ENCODE assay signal across 12 cellular contexts in the genomic region with DNA sequence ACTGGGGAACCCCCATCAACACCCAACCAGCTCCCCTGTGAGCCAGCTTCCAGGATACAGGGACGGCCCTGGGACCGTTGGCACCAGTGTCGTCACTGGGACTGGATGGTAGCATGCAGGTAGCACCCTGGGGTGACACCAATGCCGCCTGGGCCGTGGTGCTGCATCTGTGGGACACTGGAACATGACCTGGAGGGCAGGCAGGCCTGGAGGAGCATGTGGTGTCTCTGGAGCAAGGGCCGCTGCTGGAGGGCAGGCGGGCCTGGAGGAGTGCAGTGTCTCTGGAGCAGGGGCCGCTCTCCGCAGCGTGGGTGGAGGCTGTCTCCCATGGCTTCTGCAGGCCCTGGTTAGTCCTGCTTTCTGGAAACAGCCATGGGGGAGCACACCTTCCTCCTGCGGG. TPM values are rescaled to one million over a fixed set of nuclear protein-coding genes. Genes with fewer than 3 reads are reported as not detected.
DNase-seq lines count a peak whose midpoint lies in the region; ATAC-seq, FAIRE-seq and TF ChIP-seq lines count a peak whose summit lies in the region.
"Had no signal": no experiment of that assay in that cellular context is flagged by ENCODE, and none has a peak within 500 bp of the region (broad histone marks: within the 10 kb centered on the region; RNA-seq: fewer than 3 reads in every experiment).

No MANE protein-coding gene starts in this region.

- no peaks in the 10 kb centered on the region for H3K27me3 Mint-ChIP-seq in H9 (ENCODE audit: low read depth)
- H3K27me3 Mint-ChIP-seq: CD4-positive, alpha-beta T cell; naive thymus-derived CD8-positive, alpha-beta T cell had no signal

- no peak overlapping the region for H2BK12ac ChIP-seq in H9 (ENCODE audit: insufficient read length, low read depth, low read length)

- H3K9me3 Mint-ChIP-seq in H9, result no peaks in the 10 kb centered on the region; a peak in 1 of 5 replicates
- H3K9me3 Mint-ChIP-seq in stimulated activated effector memory CD8-positive, alpha-beta T cell treated with anti-CD3 and anti-CD28 coated beads, Interleukin-12 subunit alpha, Interleukin-12 subunit beta, amount 100 ng/mL, for 72 hours, result no peaks in the 10 kb centered on the region
- H3K9me3 Mint-ChIP-seq: CD4-positive, alpha-beta T cell; naive thymus-derived CD8-positive, alpha-beta T cell had no signal

- intact Hi-C loops in kidney (cut with DNase I), result no loop called here

- H3K36me3 Mint-ChIP-seq in H9 (ENCODE audit: insufficient read depth in 1 of 3, low read depth in 3 of 3), result peaks cover 32 to 62% (median 57%) of the 10 kb centered on the region in 3 experiments
- peaks cover 55% of the 10 kb centered on the region for H3K36me3 Mint-ChIP-seq in stimulated activated effector memory CD8-positive, alpha-beta T cell treated with anti-CD3 and anti-CD28 coated beads, Interleukin-12 subunit alpha, Interleukin-12 subunit beta, amount 100 ng/mL, for 72 hours

- H3K27ac Mint-ChIP-seq in H9, result peak overlapping the region in 2 of 3 experiments; percentile 23 to 93; a peak in 3 of 7 replicates
- H3K27ac Mint-ChIP-seq in stimulated activated effector memory CD8-positive, alpha-beta T cell treated with anti-CD3 and anti-CD28 coated beads, Interleukin-12 subunit alpha, Interleukin-12 subunit beta, amount 100 ng/mL, for 72 hours, result peak overlapping the region; percentile 67
- H3K27ac Mint-ChIP-seq: CD4-positive, alpha-beta T cell had no signal

- peaks cover 6% of the 10 kb centered on the region for H4K20me1 ChIP-seq in H9 (ENCODE audit: control insufficient read depth, insufficient read depth, insufficient read length)

- no peak overlapping the region for H3K4me3 Mint-ChIP-seq in H9
- H3K4me3 Mint-ChIP-seq in stimulated activated effector memory CD8-positive, alpha-beta T cell treated with anti-CD3 and anti-CD28 coated beads, Interleukin-12 subunit alpha, Interleukin-12 subunit beta, amount 100 ng/mL, for 72 hours, result no peak overlapping the region
- H3K4me3 Mint-ChIP-seq: CD4-positive, alpha-beta T cell; naive thymus-derived CD8-positive, alpha-beta T cell had no signal

- H3K23me2 ChIP-seq in H9 (ENCODE audit: insufficient read length, low read depth, low read length, poor library complexity, severe bottlenecking), result no peaks in the 10 kb centered on the region

- no peak overlapping the region for H3K4me2 ChIP-seq in H9 (ENCODE audit: insufficient read depth, insufficient read length, low read length)

- peaks cover 10% of the 10 kb centered on the region for H3K79me1 ChIP-seq in H9 (ENCODE audit: insufficient read depth, low read depth, low read length, poor library complexity, severe bottlenecking)

- DNase-seq in H9 (no peak), kidney (peak; percentile 59), NCI-H82 treated with DMSO at 0.1 percent for 48 hours (lab: John Stamatoyannopoulos, UW; ENCODE audit: unreplicated experiment) (no peak), NCI-H774 (lab: John Stamatoyannopoulos, UW) (no peak), D721Med (ENCODE audit: insufficient read length, low spot score) (no peak)
- DNase-seq in activated T-cell treated with anti-CD3 and anti-CD28 coated beads, Interleukin-2, amount 50 U/mL, for 48 hours, result peak; percentile 12 to 14
- no peak for DNase-seq in stimulated activated effector memory CD8-positive, alpha-beta T cell treated with anti-CD3 and anti-CD28 coated beads, Interleukin-12 subunit alpha, Interleukin-12 subunit beta, amount 100 ng/mL, for 72 hours (ENCODE audit: low spot score in 2 of 2)

- H3T11ph ChIP-seq in H9 (ENCODE audit: low read length), result no peak overlapping the region

- TF ChIP-seq CTCF in H9 (conservative IDR thresholded peaks at IDR 0.05), result no peak
- no peak for TF ChIP-seq CTCF in kidney (IDR thresholded peaks at IDR 0.05; ENCODE audit: borderline replicate concordance, extremely low read depth, insufficient read depth)
- TF ChIP-seq CTCF in D721Med (IDR thresholded peaks at IDR 0.05; ENCODE audit: insufficient read depth, missing control alignments), result no peak

- no peak overlapping the region for H3K27ac ChIP-seq in H9 (ENCODE audit: insufficient read length, low read depth, low read length)
- H3K27ac ChIP-seq in kidney (ENCODE audit: low read depth in 2 of 2, low read length in 2 of 2), result no peak overlapping the region
- H3K27ac ChIP-seq: gastrocnemius medialis had no signal

- peaks cover 69 to 70% of the 10 kb centered on the region in 2 experiments for H3K4me1 Mint-ChIP-seq in H9
- peaks cover 79% of the 10 kb centered on the region for H3K4me1 Mint-ChIP-seq in stimulated activated effector memory CD8-positive, alpha-beta T cell treated with anti-CD3 and anti-CD28 coated beads, Interleukin-12 subunit alpha, Interleukin-12 subunit beta, amount 100 ng/mL, for 72 hours

- no peak overlapping the region; the same call in 1 of the 2 replicates for H3K4ac ChIP-seq in H9 (ENCODE audit: low read depth, low read length)

- H4K8ac ChIP-seq in H9 (replicated peaks; ENCODE audit: insufficient read length, low read depth, low read length), result no peak overlapping the region

- H3K4me3 ChIP-seq in kidney (ENCODE audit: low read length in 2 of 2), result no peak overlapping the region
- H3K4me3 ChIP-seq: gastrocnemius medialis had no signal

- no peak overlapping the region for H2AFZ ChIP-seq in H9 (ENCODE audit: low read length)

- no peaks in the 10 kb centered on the region for H3K27me3 ChIP-seq in H9 (ENCODE audit: insufficient read depth, low read length)
- H3K27me3 ChIP-seq: gastrocnemius medialis had no signal

- H3K36me3 ChIP-seq in kidney (ENCODE audit: control insufficient read depth in 1 of 2, insufficient read depth in 2 of 2, low read length in 2 of 2), result peaks cover 0 to 2% of the 10 kb centered on the region in 2 donors
- H3K36me3 ChIP-seq: gastrocnemius medialis had no signal

- H4K5ac ChIP-seq in H9 (ENCODE audit: insufficient read length, low read depth, low read length), result no peak overlapping the region

- H4K91ac ChIP-seq in H9 (ENCODE audit: insufficient read length, low read depth, low read length), result no peak overlapping the region

- H3K18ac ChIP-seq in H9 (ENCODE audit: insufficient read length, low read depth, low read length), result no peak overlapping the region

- H3K79me2 ChIP-seq in H9 (ENCODE audit: insufficient read depth, low read length), result peaks cover 75% of the 10 kb centered on the region; the same call in 1 of the 2 replicates

- H2BK120ac ChIP-seq in H9 (ENCODE audit: low read depth, low read length, poor library complexity, severe bottlenecking), result no peak overlapping the region

- FAIRE-seq in kidney (lab: Jason Lieb, UNC) (no peak), D721Med (lab: Jason Lieb, UNC) (no peak)
- FAIRE-seq: H54 had no signal

- no peak for ATAC-seq in stimulated activated effector memory CD8-positive, alpha-beta T cell treated with anti-CD3 and anti-CD28 coated beads, Interleukin-12 subunit alpha, Interleukin-12 subunit beta, amount 100 ng/mL, for 72 hours
- ATAC-seq in GM18511 (IDR thresholded peaks at IDR 0.05; ENCODE audit: unreplicated experiment), result no peak
- ATAC-seq: gastrocnemius medialis; naive thymus-derived CD8-positive, alpha-beta T cell had no signal

- H3K23ac ChIP-seq in H9 (ENCODE audit: insufficient read length, low read depth, low read length), result no peak overlapping the region

- H3K14ac ChIP-seq in H9 (ENCODE audit: insufficient read depth, low read length), result no peak overlapping the region; the same call in 1 of the 2 replicates

- no peak overlapping the region for H2BK5ac ChIP-seq in H9 (ENCODE audit: insufficient read length, low read length)

- no peak overlapping the region for H2AK5ac ChIP-seq in H9 (ENCODE audit: insufficient read length, low read length)

- H2BK15ac ChIP-seq in H9 (ENCODE audit: low read depth, low read length), result no peak overlapping the region

- H3K4me1 ChIP-seq in H9 (ENCODE audit: insufficient read depth, low read length) (peaks cover 13% of the 10 kb centered on the region), kidney (ENCODE audit: control insufficient read depth in 1 of 2, insufficient read depth in 1 of 2, low read depth in 1 of 2, low read length in 2 of 2) (peaks cover 0 to 3% of the 10 kb centered on the region in 2 donors)
- H3K4me1 ChIP-seq: gastrocnemius medialis had no signal

- H3K9ac ChIP-seq in H9 (ENCODE audit: extremely low read depth, insufficient read length, low read length) (no peak overlapping the region), kidney (ENCODE audit: low read length in 2 of 2) (no peak overlapping the region)

- WGBS in H9 (ENCODE audit: extremely low coverage, insufficient read length, low lambda C conversion rate), result no CpG with 5 or more reads among the region's 11 CpGs

- H3K56ac ChIP-seq in H9 (ENCODE audit: insufficient read length, low read depth, low read length), result no peak overlapping the region

- H2BK20ac ChIP-seq in H9 (ENCODE audit: low read depth, low read length, poor library complexity, severe bottlenecking), result no peak overlapping the region

- no peaks in the 10 kb centered on the region for H3K9me3 ChIP-seq in H9 (ENCODE audit: control insufficient read depth, low read depth, low read length)
- H3K9me3 ChIP-seq in kidney (ENCODE audit: control insufficient read depth in 1 of 2, low read length in 2 of 2), result no peaks in the 10 kb centered on the region
- H3K9me3 ChIP-seq: gastrocnemius medialis had no signal

RNA-seq across cellular contexts. Expression of gene LPCAT1, which starts 13.1 kb away (rescaled TPM):
- total RNA-seq in H9 (2021) (222 and 231 TPM in 2 replicates), kidney (46.5 TPM)
- polyA plus RNA-seq in kidney (ENCODE audit: insufficient read depth, low read depth, low replicate concordance), result 22.2 TPM

Comparison
In these comparisons a context has a peak if more than half of its experiments do, and no peak if none do; other contexts are left out.
1. DNase-seq: peak in activated T-cell treated with anti-CD3 and anti-CD28 coated beads, Interleukin-2, amount 50 U/mL, for 48 hours (2 of 2) and kidney (single experiment); none in H9 (single experiment), stimulated activated effector memory CD8-positive, alpha-beta T cell treated with anti-CD3 and anti-CD28 coated beads, Interleukin-12 subunit alpha, Interleukin-12 subunit beta, amount 100 ng/mL, for 72 hours (0 of 2), NCI-H82 treated with DMSO at 0.1 percent for 48 hours (single experiment), NCI-H774 (single experiment) and D721Med (single experiment).